Comparison of ENCODE assay signal across 1 cellular context in the genomic region with DNA sequence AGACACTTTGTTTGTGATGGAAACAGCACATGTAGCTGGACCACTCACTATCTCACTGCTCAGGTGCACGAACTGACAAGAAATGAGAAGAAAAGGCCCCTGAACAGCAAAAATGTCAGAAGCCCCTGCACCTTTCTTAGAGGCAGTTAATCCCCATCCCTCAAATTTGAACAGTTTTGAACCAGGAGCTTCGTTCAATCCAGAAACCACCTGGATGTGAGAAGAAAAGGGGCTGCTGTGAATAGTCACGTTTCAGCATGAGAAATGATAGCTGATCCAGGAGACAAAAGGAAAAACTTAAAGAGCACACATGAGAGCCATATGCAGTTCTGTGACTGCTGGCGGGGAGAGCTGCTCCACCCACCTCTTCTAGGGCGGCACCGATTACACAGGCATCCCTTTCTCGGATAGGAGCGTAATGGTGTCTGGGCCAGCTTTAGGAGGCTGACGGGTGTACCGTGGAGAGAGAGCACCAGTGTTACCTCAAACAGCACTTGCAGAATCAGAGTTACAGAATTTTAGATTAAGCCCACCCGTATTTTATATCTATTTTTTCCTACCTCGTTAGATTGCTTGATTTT.
TF ChIP-seq lines count a peak whose summit lies in the region.

No MANE protein-coding gene starts in this region.

TF ChIP-seq in GM23338, 12 proteins besides CTCF, POLR2A, EP300 and RAD21 (continued from another document):
- no peak for TF ChIP-seq ZNF462 (CRISPR knock-in tag; IDR thresholded peaks at IDR 0.05)
- TF ChIP-seq EZH2phosphoT487 (IDR thresholded peaks at IDR 0.05; ENCODE audit: unreplicated experiment) = no peak
- no peak for TF ChIP-seq CREB1 (CRISPR knock-in tag; IDR thresholded peaks at IDR 0.05; ENCODE audit: low read depth)
- TF ChIP-seq EZH2 (IDR thresholded peaks at IDR 0.05; ENCODE audit: low read depth, unreplicated experiment) = no peak
- no peak for TF ChIP-seq ZNF114 (CRISPR knock-in tag; IDR thresholded peaks at IDR 0.05)
- no peak for TF ChIP-seq NANOG (IDR thresholded peaks at IDR 0.05; ENCODE audit: borderline replicate concordance)
